ENCODE assay signal across 1 cellular context in genomic region chr3:122858373-122858772, GRCh38.
TF ChIP-seq lines count a peak whose summit lies in the region.

No MANE protein-coding gene starts in this region.

TF ChIP-seq in IMR-90, 13 proteins besides CTCF, POLR2A, EP300 and RAD21 (continued from another document):
- TF ChIP-seq NFE2L2 (IDR thresholded peaks at IDR 0.05; ENCODE audit: low read depth, low read length) (no peak), MAFK (IDR thresholded peaks at IDR 0.05; ENCODE audit: low read depth, low read length) (no peak), MAZ (IDR thresholded peaks at IDR 0.05; ENCODE audit: borderline replicate concordance, low read depth, low read length) (no peak), MXI1 (IDR thresholded peaks at IDR 0.05; ENCODE audit: borderline replicate concordance, low read depth, low read length) (no peak), RFX5 (IDR thresholded peaks at IDR 0.05; ENCODE audit: low read depth, low read length) (no peak), CEBPB (IDR thresholded peaks at IDR 0.05; ENCODE audit: low read depth, low read length) (no peak), BHLHE40 (IDR thresholded peaks at IDR 0.05; ENCODE audit: low read depth, low read length) (no peak), CHD1 (IDR thresholded peaks at IDR 0.05; ENCODE audit: low read depth, low read length) (no peak)
TF ChIP-seq in IMR-90: peak in this region for 0.
